28 cellular contexts compared by ENCODE assay signal in the genomic region with DNA sequence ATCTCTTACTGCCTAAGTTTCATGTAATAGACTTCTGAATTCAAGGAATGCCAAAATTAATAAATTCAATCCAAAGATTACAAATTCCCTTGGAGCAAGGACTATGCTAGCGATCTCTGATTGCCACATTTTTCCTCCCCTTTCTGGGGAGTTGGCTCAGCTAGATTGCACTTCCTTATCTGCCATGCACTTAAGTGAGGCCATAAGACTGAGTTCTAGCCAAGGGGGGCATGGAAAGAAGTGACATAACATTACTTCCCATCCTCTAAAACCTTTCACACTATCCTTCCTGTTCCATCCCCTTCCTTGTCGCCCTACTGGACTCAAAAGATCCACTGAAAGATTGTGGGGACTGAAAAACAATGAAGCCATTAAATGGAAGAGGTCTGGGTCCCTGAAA. TPM values are rescaled to one million over a fixed set of nuclear protein-coding genes. Genes with fewer than 3 reads are reported as not detected.
DNase-seq lines count a peak whose midpoint lies in the region; ATAC-seq and TF ChIP-seq lines count a peak whose summit lies in the region.
"Had no signal": no experiment of that assay in that cellular context is flagged by ENCODE, and none has a peak within 500 bp of the region (broad histone marks: within the 10 kb centered on the region; RNA-seq: fewer than 3 reads in every experiment).

No MANE protein-coding gene starts in this region.

- H3K4me3 ChIP-seq in left ventricle myocardium inferior = no peak overlapping the region
- H3K4me3 ChIP-seq: adrenal gland, colonic mucosa, GM23248, ovary, SJCRH30, spleen had no signal

- peaks cover 7% of the 10 kb centered on the region for H3K4me1 ChIP-seq in left ventricle myocardium inferior
- H3K4me1 ChIP-seq: adrenal gland, Caco-2, colonic mucosa had no signal

- intact Hi-C loops in Right ventricle myocardium superior (cut with DNase I) = no loop called here
- intact Hi-C loops in left ventricle myocardium inferior (cut with micrococcal nuclease) = no loop called here

- TF ChIP-seq CTCF in left ventricle myocardium inferior (IDR thresholded peaks at IDR 0.05; ENCODE audit: borderline replicate concordance) = no peak

- ATAC-seq in Right ventricle myocardium superior (ENCODE audit: poor library complexity) = peak; percentile 34
- ATAC-seq: HepG2; natural killer cell; PC-3; stimulated activated naive CD8-positive, alpha-beta T cell treated with anti-CD3 and anti-CD28 coated beads, Interleukin-15, Interleukin-2, amounts not matched to agents 100 U/mL and 50 U/mL, for 24 hours had no signal

- DNase-seq in Right ventricle myocardium superior (no peak), left ventricle myocardium inferior (no peak), SKM-1 (lab: John Stamatoyannopoulos, UW; ENCODE audit: unreplicated experiment) (peak; percentile 36), erythroblast (lab: John Stamatoyannopoulos, UW) (peak; percentile 71 to 85), dermis blood vessel endothelial cell (no peak), GM03348 (ENCODE audit: low spot score) (no peak), NCI-H1694 (lab: John Stamatoyannopoulos, UW) (no peak)
- no peak for DNase-seq in activated CD4-positive, CD25-positive, alpha-beta regulatory T cell treated with anti-CD3 and anti-CD28 coated beads, Interleukin-2, amount 50 U/mL, for 72 hours
- DNase-seq: activated B cell treated with CpG ODN at 0.5 μM for 24 hours; activated CD4-positive, alpha-beta T cell treated with anti-CD3 and anti-CD28 coated beads, Interleukin-2, amount 50 U/mL, for 48 hours; activated gamma-delta T cell treated with Interleukin-2 at 50 U/mL for 16 hours; activated T-cell treated with anti-CD3 and anti-CD28 coated beads for 4 hours; adrenal gland; Caco-2; colonic mucosa; GM23248; natural killer cell; NCI-H146; NCI-H2171 treated with DMSO at 0.1 percent for 48 hours; ovary; PC-3; SJCRH30; spleen; stimulated activated CD4-positive, alpha-beta T cell treated with anti-CD3 and anti-CD28 coated beads, Interleukin-4, amount 100 ng/mL, for 4 hours; stimulated activated naive CD8-positive, alpha-beta T cell treated with anti-CD3 and anti-CD28 coated beads, Interleukin-15, Interleukin-2, amounts not matched to agents 100 U/mL and 50 U/mL, for 24 hours; T-helper 2 cell had no signal

- no peak for TF ChIP-seq POLR2A in erythroblast (IDR thresholded peaks at IDR 0.05; ENCODE audit: low read length)

- H3K27ac ChIP-seq in left ventricle myocardium inferior (replicated peaks) = no peak overlapping the region
- H3K27ac ChIP-seq: adrenal gland, colonic mucosa, GM23248, ovary, SJCRH30, spleen had no signal

- no peaks in the 10 kb centered on the region for H3K27me3 ChIP-seq in left ventricle myocardium inferior (ENCODE audit: low read depth)
- H3K27me3 ChIP-seq: adrenal gland, colonic mucosa, ovary, SJCRH30, spleen had no signal

- no peaks in the 10 kb centered on the region for H3K9me3 ChIP-seq in left ventricle myocardium inferior (replicated peaks)
- H3K9me3 ChIP-seq: adrenal gland, Caco-2, colonic mucosa, ovary, SJCRH30, spleen had no signal

- no peaks in the 10 kb centered on the region for H3K36me3 ChIP-seq in left ventricle myocardium inferior
- H3K36me3 ChIP-seq: adrenal gland, colonic mucosa, ovary, SJCRH30, spleen had no signal

RNA-seq across cellular contexts. Expression of gene TXK, which starts 53.8 kb away (rescaled TPM):
- total RNA-seq in Right ventricle myocardium superior (0.43 TPM), left ventricle myocardium inferior (0.71 TPM), dermis blood vessel endothelial cell (0.17 and 0.23 TPM in 2 replicates)
- total RNA-seq: A172, GM23248, HepG2 had no signal

Comparison
In these comparisons a context has a peak if more than half of its experiments do, and no peak if none do; other contexts are left out.
1. DNase-seq: peak in SKM-1 (single experiment) and erythroblast (2 of 2); none in Right ventricle myocardium superior (single experiment), left ventricle myocardium inferior (single experiment), dermis blood vessel endothelial cell (single experiment), GM03348 (single experiment), activated CD4-positive, CD25-positive, alpha-beta regulatory T cell treated with anti-CD3 and anti-CD28 coated beads, Interleukin-2, amount 50 U/mL, for 72 hours (single experiment) and NCI-H1694 (single experiment).